21 cellular contexts compared by ENCODE assay signal in genomic region chr1:114328505-114328904, GRCh38.
A peak's percentile ranks its signal among the peaks of the same experiment; 100 is the strongest.
DNase-seq lines count a peak whose midpoint lies in the region; ATAC-seq, FAIRE-seq and TF ChIP-seq lines count a peak whose summit lies in the region.
"Had no signal": no experiment of that assay in that cellular context is flagged by ENCODE, and none has a peak within 500 bp of the region (broad histone marks: within the 10 kb centered on the region; RNA-seq: fewer than 3 reads in every experiment).

No MANE protein-coding gene starts in this region.

- CTCF ChIA-PET in CD8-positive, alpha-beta T cell (lab: Charles Lee): interaction anchor here (0.7 to 6.2 kb wide), 3 partner anchors 14 to 46 kb away, joined by 3 to 51 read pairs (median 4); no protein-coding TSS in a partner anchor

- no peak overlapping the region for H3K27ac ChIP-seq in CD8-positive, alpha-beta T cell (ENCODE audit: low read depth, low read length)
- H3K27ac ChIP-seq in angular gyrus (ENCODE audit: low read depth, low read length): peak overlapping the region; percentile 37
- no peak overlapping the region for H3K27ac ChIP-seq in thyroid gland
- H3K27ac ChIP-seq: SK-N-MC had no signal

- no peak overlapping the region for H3K4me3 Mint-ChIP-seq in CD8-positive, alpha-beta T cell
- H3K4me3 Mint-ChIP-seq: IgD-negative memory B cell had no signal

- DNase-seq in CD8-positive, alpha-beta T cell: no peak
- peak; percentile 60 for DNase-seq in DMS 273 treated with DMSO at 0.1 percent for 48 hours (lab: John Stamatoyannopoulos, UW)
- peak; percentile 13 to 80 for DNase-seq in NCI-H446 (lab: John Stamatoyannopoulos, UW)
- DNase-seq in thyroid gland: no peak
- DNase-seq in H54 (ENCODE audit: insufficient read length, low spot score): no peak
- DNase-seq in HT-29 (ENCODE audit: low spot score): no peak
- DNase-seq: CD4-positive, alpha-beta memory T cell; GDM1; Karpas-422; MV-4-11; NCI-H1436; NCI-H2029; T-helper 2 cell had no signal

- no peak for TF ChIP-seq POLR2A in thyroid gland (IDR thresholded peaks at IDR 0.05)
- TF ChIP-seq POLR2A in H54 (IDR thresholded peaks at IDR 0.05; ENCODE audit: low read depth, low read length): no peak

- H3K9me3 ChIP-seq in CD8-positive, alpha-beta T cell (ENCODE audit: low read length): no peaks in the 10 kb centered on the region
- H3K9me3 ChIP-seq in thyroid gland: no peaks in the 10 kb centered on the region

- H3K36me3 ChIP-seq in CD8-positive, alpha-beta T cell (ENCODE audit: insufficient read depth, low read length): no peaks in the 10 kb centered on the region
- H3K36me3 ChIP-seq in thyroid gland: no peaks in the 10 kb centered on the region

- no peaks in the 10 kb centered on the region for H3K9me3 Mint-ChIP-seq in CD8-positive, alpha-beta T cell
- H3K9me3 Mint-ChIP-seq: CD4-positive, alpha-beta memory T cell; IgD-negative memory B cell had no signal

- intact Hi-C loops in CD8-positive, alpha-beta T cell (cut with DNase I, micrococcal nuclease): no loop called here
- intact Hi-C loops in thyroid gland (cut with DNase I): no loop called here

- H3K4me1 ChIP-seq in CD8-positive, alpha-beta T cell (ENCODE audit: insufficient read depth, low read length): peaks cover 45% of the 10 kb centered on the region
- no peaks in the 10 kb centered on the region for H3K4me1 ChIP-seq in thyroid gland

- H3K27ac Mint-ChIP-seq in CD8-positive, alpha-beta T cell: peak overlapping the region; percentile 8
- H3K27ac Mint-ChIP-seq: IgD-negative memory B cell had no signal

- no peak for TF ChIP-seq CTCF in CD8-positive, alpha-beta T cell (IDR thresholded peaks at IDR 0.05)
- no peak for TF ChIP-seq CTCF in thyroid gland (IDR thresholded peaks at IDR 0.05)

- POLR2A ChIA-PET in CD8-positive, alpha-beta T cell (lab: Charles Lee): interaction anchor here (5.2 kb wide), 1 partner anchor 12 kb away, joined by 37 read pairs; no protein-coding TSS in a partner anchor

- FAIRE-seq in H54 (lab: Jason Lieb, UNC): no peak
- FAIRE-seq: GM18507, GM19239, H1 had no signal

- ATAC-seq in CD8-positive, alpha-beta T cell: no peak
- ATAC-seq in GM18858 (IDR thresholded peaks at IDR 0.05; ENCODE audit: unreplicated experiment): no peak
- ATAC-seq: Right ventricle myocardium inferior had no signal

- H3K4me1 Mint-ChIP-seq in CD8-positive, alpha-beta T cell (ENCODE audit: low read depth): peaks cover 67% of the 10 kb centered on the region
- H3K4me1 Mint-ChIP-seq: IgD-negative memory B cell had no signal

- no peaks in the 10 kb centered on the region for H3K36me3 Mint-ChIP-seq in CD8-positive, alpha-beta T cell
- H3K36me3 Mint-ChIP-seq: CD4-positive, alpha-beta memory T cell; IgD-negative memory B cell had no signal

- no peaks in the 10 kb centered on the region for H3K27me3 Mint-ChIP-seq in CD8-positive, alpha-beta T cell (ENCODE audit: low read depth)

- WGBS in thyroid gland, 2 donors: 66 to 85% methylated on average over 3 of the region's 3 CpGs

- H3K27me3 ChIP-seq in CD8-positive, alpha-beta T cell (ENCODE audit: insufficient read depth, low read length): no peaks in the 10 kb centered on the region
- H3K27me3 ChIP-seq in thyroid gland: no peaks in the 10 kb centered on the region

- no peak overlapping the region for H3K4me3 ChIP-seq in CD8-positive, alpha-beta T cell (ENCODE audit: low read depth, low read length)
- no peak overlapping the region for H3K4me3 ChIP-seq in thyroid gland (replicated peaks in 1 of 3)
- H3K4me3 ChIP-seq: SK-N-MC had no signal

Comparison
In these comparisons a context has a peak if more than half of its experiments do, and no peak if none do; other contexts are left out.
1. DNase-seq: peak in DMS 273 treated with DMSO at 0.1 percent for 48 hours (single experiment) and NCI-H446 (2 of 2); none in CD8-positive, alpha-beta T cell (0 of 7), thyroid gland (0 of 2), H54 (single experiment) and HT-29 (single experiment).